Comparison of ENCODE assay signal across 21 cellular contexts in the genomic region with DNA sequence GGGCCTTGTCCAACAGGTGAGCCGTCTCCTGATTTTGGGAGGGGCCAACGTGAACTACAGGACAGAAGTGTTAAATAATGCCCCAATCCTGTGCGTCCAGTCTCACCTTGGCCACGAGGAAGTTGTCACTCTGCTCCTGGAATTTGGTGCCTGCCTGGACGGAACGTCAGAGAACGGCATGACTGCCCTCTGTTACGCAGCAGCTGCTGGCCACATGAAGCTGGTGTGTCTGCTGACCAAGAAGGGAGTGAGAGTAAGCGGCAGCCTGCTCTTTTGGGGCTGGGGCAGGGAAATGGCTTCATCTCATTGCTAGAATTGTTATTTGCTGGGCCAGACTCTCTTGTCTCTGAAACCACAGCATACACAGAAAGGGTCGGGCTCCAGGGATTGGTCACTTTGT.
"Had no signal": no experiment of that assay in that cellular context is flagged by ENCODE, and none has a peak within 500 bp of the region (broad histone marks: within the 10 kb centered on the region; RNA-seq: fewer than 3 reads in every experiment).

No MANE protein-coding gene starts in this region.

- H3K36me3 ChIP-seq: uterus had no signal

- H3K79me2 ChIP-seq: parathyroid adenoma had no signal

- H3K4me3 ChIP-seq: body of pancreas, lung, right lobe of liver, tibial nerve, uterus had no signal

- H2AFZ ChIP-seq: parathyroid adenoma had no signal

- H3K9ac ChIP-seq: parathyroid adenoma had no signal

- H3K9me3 ChIP-seq: body of pancreas, right lobe of liver, tibial nerve, uterus had no signal

- H3K4me1 ChIP-seq: body of pancreas, parathyroid adenoma, right lobe of liver, tibial nerve, uterus had no signal

- DNase-seq: activated CD4-positive, alpha-beta T cell treated with anti-CD3 and anti-CD28 coated beads, Interleukin-2, amount 50 U/mL, for 1 hour; activated CD4-positive, CD25-positive, alpha-beta regulatory T cell treated with anti-CD3 and anti-CD28 coated beads, Interleukin-2, amount 50 U/mL, for 72 hours; activated CD8-positive, alpha-beta T cell treated with anti-CD3 and anti-CD28 coated beads, Interleukin-2, amount 10 ng/mL, durations not matched to agents 7 days and 5 days; activated gamma-delta T cell; body of pancreas; central memory CD4-positive, alpha-beta T cell; effector memory CD4-positive, alpha-beta T cell; right lobe of liver; small intestine; stimulated activated CD4-positive, alpha-beta T cell treated with anti-CD3 and anti-CD28 coated beads, Interleukin-2, amount 100 ng/mL, for 24 hours; stimulated activated naive CD8-positive, alpha-beta T cell treated with anti-CD3 and anti-CD28 coated beads, Interleukin-15, amount 100 ng/mL, for 72 hours; T-helper 1 cell; uterus; WERI-Rb-1 had no signal

- H3K27ac ChIP-seq: body of pancreas, parathyroid adenoma, right lobe of liver, tibial nerve, uterus, WERI-Rb-1 had no signal

- FAIRE-seq: colon, frontal cortex, keratinocyte, small intestine, TTC549 had no signal

- H3K27me3 ChIP-seq: body of pancreas, right lobe of liver, tibial nerve, uterus had no signal
